ENCODE assay signal across 8 cellular contexts in genomic region chr17:83052241-83052564, GRCh38. TPM values are rescaled to one million over a fixed set of nuclear protein-coding genes. Genes with fewer than 3 reads are reported as not detected.
DNase-seq lines count a peak whose midpoint lies in the region; ATAC-seq, FAIRE-seq and TF ChIP-seq lines count a peak whose summit lies in the region.

No MANE protein-coding gene starts in this region.

- H3K27ac ChIP-seq in DND-41 (ENCODE audit: low read length) (peak overlapping the region; percentile 91), OCI-LY7 (ENCODE audit: low read depth, low read length, poor library complexity, severe bottlenecking) (peak overlapping the region; percentile 44), pancreas (peak overlapping the region; percentile 67 to 92 (median 80))

- H3K4me3 ChIP-seq in DND-41 (ENCODE audit: low read depth in 1 of 2, low read length in 2 of 2) (peak overlapping the region; percentile 1 to 63; a peak in 3 of 4 replicates), OCI-LY7 (ENCODE audit: low read depth, low read length, poor library complexity, severe bottlenecking) (peak overlapping the region; percentile 59), pancreas (peak overlapping the region in 3 of 4 donors; percentile 18 to 79 (median 62))

- no TSS peak for BruUV-seq in OCI-LY7 (replicated peaks; lab: Mats Ljungman, UMichigan)

- H3K9ac ChIP-seq in DND-41 (ENCODE audit: low read depth, low read length) = peak overlapping the region; percentile 88

- H3K27ac Mint-ChIP-seq in endothelial cell (ENCODE audit: unreplicated experiment) = no peak overlapping the region

- ATAC-seq in DND-41 (ENCODE audit: insufficient read depth, low read depth) (no peak), pancreas (no peak), HG02970 (IDR thresholded peaks at IDR 0.05; ENCODE audit: low FRiP score, unreplicated experiment) (no peak), GM21786 (IDR thresholded peaks at IDR 0.05; ENCODE audit: unreplicated experiment) (no peak)

- FAIRE-seq in pancreas (lab: Jason Lieb, UNC) = no peak

- no peaks in the 10 kb centered on the region for H3K36me3 Mint-ChIP-seq in endothelial cell (ENCODE audit: low read depth, unreplicated experiment)

- no peak for TF ChIP-seq CTCF in DND-41 (IDR thresholded peaks at IDR 0.05; ENCODE audit: borderline replicate concordance, extremely low read depth, low read length, poor library complexity, severe bottlenecking)
- no peak for TF ChIP-seq CTCF in OCI-LY7 (conservative IDR thresholded peaks at IDR 0.05; ENCODE audit: low read length)
- no peak for TF ChIP-seq CTCF in endothelial cell (IDR thresholded peaks at IDR 0.05; ENCODE audit: unreplicated experiment)
- TF ChIP-seq CTCF in pancreas (IDR thresholded peaks at IDR 0.05) = no peak

- H3K27me3 Mint-ChIP-seq in endothelial cell (ENCODE audit: unreplicated experiment) = peaks cover 7% of the 10 kb centered on the region

- H3K4me2 ChIP-seq in DND-41 (ENCODE audit: insufficient read depth, low read length) (peak overlapping the region; percentile 87), OCI-LY7 (ENCODE audit: low read length) (peak overlapping the region; percentile 81)

- WGBS in pancreas, 2 donors = 30 to 34% methylated on average over 12 of the region's 12 CpGs

- H3K79me2 ChIP-seq in DND-41 (ENCODE audit: insufficient read depth, low read length) = peaks cover 25% of the 10 kb centered on the region
- H3K79me2 ChIP-seq in OCI-LY7 (ENCODE audit: insufficient read depth, low read depth, low read length) = no peaks in the 10 kb centered on the region

- H3K4me1 Mint-ChIP-seq in endothelial cell (ENCODE audit: unreplicated experiment) = peaks cover 7% of the 10 kb centered on the region

- H3K9me3 ChIP-seq in DND-41 (ENCODE audit: insufficient read depth, low read length, severe bottlenecking) (peaks cover under 1% of the 10 kb centered on the region), OCI-LY7 (ENCODE audit: low read length) (no peaks in the 10 kb centered on the region), pancreas (no peaks in the 10 kb centered on the region)

- H3K9me3 Mint-ChIP-seq in endothelial cell (ENCODE audit: unreplicated experiment) = no peaks in the 10 kb centered on the region

- peak overlapping the region; percentile 77 for H3K4me3 Mint-ChIP-seq in endothelial cell (ENCODE audit: unreplicated experiment)

- H3K36me3 ChIP-seq in DND-41 (ENCODE audit: insufficient read depth, low read length) (peaks cover under 1% of the 10 kb centered on the region), OCI-LY7 (ENCODE audit: insufficient read depth, low read length) (peaks cover 14% of the 10 kb centered on the region), pancreas (no peaks in the 10 kb centered on the region)

- POLR2A ChIA-PET in OCI-LY7 (lab: Charles Lee) = interaction anchor here (1.1 kb wide), 1 partner anchor 24 kb away, joined by 3 read pairs; no protein-coding TSS in a partner anchor

- H4K20me1 ChIP-seq in DND-41 (ENCODE audit: insufficient read depth, low read length) = no peaks in the 10 kb centered on the region
- no peaks in the 10 kb centered on the region for H4K20me1 ChIP-seq in OCI-LY7 (ENCODE audit: insufficient read depth, low read length)

- intact Hi-C loops in OCI-LY7 (cut with micrococcal nuclease; ENCODE audit: unreplicated experiment) (loop anchor here (2.0 kb wide), 1 partner anchor 181 kb away; no protein-coding TSS in a partner anchor), pancreas (cut with DNase I) (no loop called here)

- CTCF ChIA-PET in OCI-LY7 (lab: Charles Lee; ENCODE audit: unreplicated experiment) = no interaction called here

- H2AFZ ChIP-seq in DND-41 (ENCODE audit: low read depth, low read length) = peak overlapping the region; percentile 93
- peak overlapping the region; percentile 60 for H2AFZ ChIP-seq in OCI-LY7 (ENCODE audit: low read length)

- H3K27me3 ChIP-seq in DND-41 (ENCODE audit: insufficient read depth, low read length, poor library complexity) = no peaks in the 10 kb centered on the region
- H3K27me3 ChIP-seq in pancreas = no peaks in the 10 kb centered on the region

- no peak for DNase-seq in DND-41
- no peak for DNase-seq in OCI-LY7 (ENCODE audit: low spot score)
- DNase-seq in endothelial cell (ENCODE audit: low spot score) = no peak
- DNase-seq in pancreas = peak in 1 of 6 donors; percentile 56
- DNase-seq in DMS53 treated with DMSO at 0.1 percent for 48 hours (lab: John Stamatoyannopoulos, UW; ENCODE audit: unreplicated experiment) = no peak
- no peak for DNase-seq in GM19238 (ENCODE audit: insufficient read length, low spot score)

- H3K4me1 ChIP-seq in DND-41 (ENCODE audit: insufficient read depth, low read length) (peaks cover 46% of the 10 kb centered on the region), OCI-LY7 (ENCODE audit: insufficient read depth, low read length, poor library complexity, severe bottlenecking) (peaks cover 31% of the 10 kb centered on the region), pancreas (peaks cover 3 to 4% (median 3%) of the 10 kb centered on the region in 3 donors)

- no peaks in the 10 kb centered on the region for H3K9me2 ChIP-seq in OCI-LY7 (ENCODE audit: insufficient read depth, low read length)

RNA-seq across cellular contexts. Expression of gene METRNL, which starts 27.2 kb away (rescaled TPM):
- 16.9 and 18.8 TPM in 2 replicates for total RNA-seq in OCI-LY7 (2014; rRNA removed; shearing (Covaris generic))
- total RNA-seq in OCI-LY7 (2022) (19.3 and 23.3 TPM in 2 replicates), endothelial cell (ENCODE audit: unreplicated experiment) (5.3 TPM), pancreas (10 to 100 TPM; 11.1 to 28.3 (median 16.2) TPM)
- polyA plus RNA-seq in pancreas = 10 to 100 TPM; 18.9 to 20.8 TPM
